Comparison of ENCODE assay signal across 8 cellular contexts in the genomic region with DNA sequence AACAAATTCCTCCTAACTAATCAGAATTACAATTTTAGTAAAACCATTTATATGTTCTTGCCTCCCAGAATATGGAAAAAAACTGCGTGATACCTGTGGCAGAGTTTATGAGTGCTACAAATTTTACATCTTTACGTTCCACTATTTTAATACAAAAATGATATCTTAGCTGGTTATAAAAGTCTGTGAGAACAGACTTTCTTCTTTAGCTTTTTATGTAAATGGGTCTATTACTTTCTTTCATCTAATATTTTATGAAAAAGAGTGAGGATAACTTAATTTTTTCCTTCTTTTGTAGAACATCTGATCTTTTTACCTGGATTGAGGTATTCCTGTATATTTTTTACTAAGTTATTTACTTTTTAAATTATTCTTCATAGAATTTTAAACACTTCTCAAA. TPM values are rescaled to one million over a fixed set of nuclear protein-coding genes. Genes with fewer than 3 reads are reported as not detected.
"Had no signal": no experiment of that assay in that cellular context is flagged by ENCODE, and none has a peak within 500 bp of the region (broad histone marks: within the 10 kb centered on the region; RNA-seq: fewer than 3 reads in every experiment).

No MANE protein-coding gene starts in this region.

- DNase-seq: IMR-90, KBM-7, KG1 had no signal

- FAIRE-seq: HTR-8/SVneo had no signal

- H3K27ac ChIP-seq: HL-60 had no signal

RNA-seq across cellular contexts. Expression of gene REG3A, which starts 22.1 kb away (rescaled TPM):
- total RNA-seq: HT-29, HT1080, IMR-90 had no signal
- polyA plus RNA-seq: IgD-negative memory B cell, IMR-90 had no signal
